ENCODE assay signal across 10 cellular contexts in genomic region chr2:128638741-128639477, GRCh38.
DNase-seq lines count a peak whose midpoint lies in the region; ATAC-seq and TF ChIP-seq lines count a peak whose summit lies in the region.
"Had no signal": no experiment of that assay in that cellular context is flagged by ENCODE, and none has a peak within 500 bp of the region (broad histone marks: within the 10 kb centered on the region; RNA-seq: fewer than 3 reads in every experiment).

No MANE protein-coding gene starts in this region.

- no peak overlapping the region for H3K4me3 ChIP-seq in adipocyte (ENCODE audit: low read length)
- no peak overlapping the region for H3K4me3 ChIP-seq in iPS-15b (ENCODE audit: low read depth, low read length)
- H3K4me3 ChIP-seq: breast epithelium had no signal

- peak overlapping the region; percentile 42 for H3K27ac ChIP-seq in substantia nigra (ENCODE audit: low read depth, low read length, poor library complexity, severe bottlenecking)

- H3K27me3 ChIP-seq in adipocyte (replicated peaks; ENCODE audit: control insufficient read depth, insufficient read depth, low read length) (peaks cover 5% of the 10 kb centered on the region), iPS-15b (ENCODE audit: control insufficient read depth, insufficient read depth, low read length) (peaks cover 3% of the 10 kb centered on the region)
- H3K27me3 ChIP-seq: breast epithelium had no signal

- H3K9ac ChIP-seq in adipocyte (ENCODE audit: low read length) (no peak overlapping the region), iPS-15b (ENCODE audit: low read depth, low read length) (peak overlapping the region; percentile 1)

- H3K36me3 ChIP-seq in adipocyte (ENCODE audit: control insufficient read depth, insufficient read depth, low read length, severe bottlenecking) (no peaks in the 10 kb centered on the region), iPS-15b (ENCODE audit: control insufficient read depth, insufficient read depth, low read length) (no peaks in the 10 kb centered on the region)
- H3K36me3 ChIP-seq: breast epithelium had no signal

- POLR2A ChIA-PET in activated CD8-positive, alpha-beta T cell treated with anti-CD3 and anti-CD28 coated beads, Interleukin-2, amount 10 ng/mL, durations not matched to agents 7 days and 5 days (lab: Charles Lee) = no interaction called here
- POLR2A ChIA-PET in activated CD8-positive, alpha-beta T cell treated with anti-CD3 and anti-CD28 coated beads for 36 hours (lab: Charles Lee) = no interaction called here

- no peak for ATAC-seq in activated CD8-positive, alpha-beta T cell treated with anti-CD3 and anti-CD28 coated beads, Interleukin-2, amount 10 ng/mL, durations not matched to agents 7 days and 5 days
- ATAC-seq in activated CD8-positive, alpha-beta T cell treated with anti-CD3 and anti-CD28 coated beads for 36 hours = no peak
- ATAC-seq in HG03460 (IDR thresholded peaks at IDR 0.05; ENCODE audit: unreplicated experiment) = no peak

- H3K9me3 ChIP-seq in adipocyte (ENCODE audit: control insufficient read depth, low read length) (no peaks in the 10 kb centered on the region), iPS-15b (ENCODE audit: control insufficient read depth, insufficient read depth, low read length) (no peaks in the 10 kb centered on the region)
- H3K9me3 ChIP-seq: breast epithelium had no signal

- intact Hi-C loops in activated CD8-positive, alpha-beta T cell treated with anti-CD3 and anti-CD28 coated beads for 36 hours (cut with micrococcal nuclease) = no loop called here

- DNase-seq in activated CD8-positive, alpha-beta T cell treated with anti-CD3 and anti-CD28 coated beads, Interleukin-2, amount 10 ng/mL, durations not matched to agents 7 days and 5 days = peak; percentile 6
- DNase-seq in activated CD8-positive, alpha-beta T cell treated with anti-CD3 and anti-CD28 coated beads for 36 hours = no peak
- DNase-seq in adipocyte (ENCODE audit: low read depth) (peak; percentile 43), substantia nigra (lab: John Stamatoyannopoulos, UW) (peak in 23 of 49 donors; percentile 16 to 81 (median 37)), mucosa of gallbladder (ENCODE audit: low spot score) (no peak), SIG-M5 treated with dmso at 0.1 percent for 504 hours (lab: John Stamatoyannopoulos, UW; ENCODE audit: unreplicated experiment) (no peak)
- DNase-seq: activated CD4-positive, alpha-beta T cell treated with anti-CD3 and anti-CD28 coated beads, Interleukin-2, amount 50 U/mL, for 4 hours had no signal

- no peaks in the 10 kb centered on the region for H3K4me1 Mint-ChIP-seq in activated CD8-positive, alpha-beta T cell treated with anti-CD3 and anti-CD28 coated beads, Interleukin-2, amount 10 ng/mL, durations not matched to agents 7 days and 5 days (ENCODE audit: low read depth)
- no peaks in the 10 kb centered on the region for H3K4me1 Mint-ChIP-seq in activated CD8-positive, alpha-beta T cell treated with anti-CD3 and anti-CD28 coated beads for 36 hours (ENCODE audit: low read depth)

- H3K27ac Mint-ChIP-seq in activated CD8-positive, alpha-beta T cell treated with anti-CD3 and anti-CD28 coated beads, Interleukin-2, amount 10 ng/mL, durations not matched to agents 7 days and 5 days = no peak overlapping the region
- H3K27ac Mint-ChIP-seq in activated CD8-positive, alpha-beta T cell treated with anti-CD3 and anti-CD28 coated beads for 36 hours = no peak overlapping the region

- H3K4me1 ChIP-seq in adipocyte (ENCODE audit: control insufficient read depth, insufficient read depth, low read length) (peaks cover 9% of the 10 kb centered on the region), iPS-15b (ENCODE audit: control insufficient read depth, insufficient read depth, low read length) (peaks cover 21% of the 10 kb centered on the region)
- H3K4me1 ChIP-seq: breast epithelium had no signal

- CTCF ChIA-PET in activated CD8-positive, alpha-beta T cell treated with anti-CD3 and anti-CD28 coated beads, Interleukin-2, amount 10 ng/mL, durations not matched to agents 7 days and 5 days (lab: Charles Lee) = no interaction called here
- CTCF ChIA-PET in activated CD8-positive, alpha-beta T cell treated with anti-CD3 and anti-CD28 coated beads for 36 hours (lab: Charles Lee) = no interaction called here

- H3K4me3 Mint-ChIP-seq in activated CD8-positive, alpha-beta T cell treated with anti-CD3 and anti-CD28 coated beads, Interleukin-2, amount 10 ng/mL, durations not matched to agents 7 days and 5 days = no peak overlapping the region
- H3K4me3 Mint-ChIP-seq in activated CD8-positive, alpha-beta T cell treated with anti-CD3 and anti-CD28 coated beads for 36 hours = no peak overlapping the region

- H3K27me3 Mint-ChIP-seq in activated CD8-positive, alpha-beta T cell treated with anti-CD3 and anti-CD28 coated beads, Interleukin-2, amount 10 ng/mL, durations not matched to agents 7 days and 5 days (ENCODE audit: low read depth) = peaks cover 29% of the 10 kb centered on the region
- H3K27me3 Mint-ChIP-seq in activated CD8-positive, alpha-beta T cell treated with anti-CD3 and anti-CD28 coated beads for 36 hours = peaks cover 2% of the 10 kb centered on the region

- H3K36me3 Mint-ChIP-seq in activated CD8-positive, alpha-beta T cell treated with anti-CD3 and anti-CD28 coated beads, Interleukin-2, amount 10 ng/mL, durations not matched to agents 7 days and 5 days (ENCODE audit: low read depth) = no peaks in the 10 kb centered on the region
- H3K36me3 Mint-ChIP-seq in activated CD8-positive, alpha-beta T cell treated with anti-CD3 and anti-CD28 coated beads for 36 hours (ENCODE audit: low read depth) = no peaks in the 10 kb centered on the region

- H3K9me3 Mint-ChIP-seq in activated CD8-positive, alpha-beta T cell treated with anti-CD3 and anti-CD28 coated beads, Interleukin-2, amount 10 ng/mL, durations not matched to agents 7 days and 5 days (ENCODE audit: insufficient read depth) = no peaks in the 10 kb centered on the region
- no peaks in the 10 kb centered on the region for H3K9me3 Mint-ChIP-seq in activated CD8-positive, alpha-beta T cell treated with anti-CD3 and anti-CD28 coated beads for 36 hours

- TF ChIP-seq CTCF in activated CD8-positive, alpha-beta T cell treated with anti-CD3 and anti-CD28 coated beads for 36 hours (IDR thresholded peaks at IDR 0.05) = no peak

Comparison
In these comparisons a context has a peak if more than half of its experiments do, and no peak if none do; other contexts are left out.
1. DNase-seq: peak in activated CD8-positive, alpha-beta T cell treated with anti-CD3 and anti-CD28 coated beads, Interleukin-2, amount 10 ng/mL, durations not matched to agents 7 days and 5 days (single experiment) and adipocyte (single experiment); none in activated CD8-positive, alpha-beta T cell treated with anti-CD3 and anti-CD28 coated beads for 36 hours (single experiment), mucosa of gallbladder (single experiment) and SIG-M5 treated with dmso at 0.1 percent for 504 hours (single experiment).